In the genomic region with DNA sequence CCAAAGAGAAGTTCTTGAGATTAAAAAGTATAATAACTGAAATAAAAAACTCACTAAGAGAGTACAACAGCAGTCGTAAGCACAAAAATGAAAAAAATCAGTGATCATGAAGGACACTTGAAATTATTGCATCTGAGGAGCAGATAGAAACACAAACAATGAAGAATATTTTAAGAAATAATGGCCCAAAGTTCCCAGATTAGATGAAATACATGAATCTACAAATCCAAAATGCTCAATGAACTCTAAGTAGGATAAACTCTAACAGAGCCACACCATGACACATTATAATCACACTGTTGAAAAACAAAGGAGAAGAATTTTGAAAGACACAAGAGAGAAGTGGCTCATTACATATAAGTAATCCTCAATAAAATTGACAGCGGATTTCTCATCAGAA, we compare ENCODE assay signal across 8 cellular contexts.
"Had no signal": no experiment of that assay in that cellular context is flagged by ENCODE, and none has a peak within 500 bp of the region (broad histone marks: within the 10 kb centered on the region; RNA-seq: fewer than 3 reads in every experiment).

No MANE protein-coding gene starts in this region.

- ATAC-seq: GM12878 had no signal

- DNase-seq: GDM1, GF-D8 had no signal

- H3K4me3 ChIP-seq: GM12878 had no signal

- FAIRE-seq: G401.6, GM12878, GM12891, GM12892, GM18507, GM19239 had no signal
